ENCODE assay signal across 1 cellular context in the genomic region with DNA sequence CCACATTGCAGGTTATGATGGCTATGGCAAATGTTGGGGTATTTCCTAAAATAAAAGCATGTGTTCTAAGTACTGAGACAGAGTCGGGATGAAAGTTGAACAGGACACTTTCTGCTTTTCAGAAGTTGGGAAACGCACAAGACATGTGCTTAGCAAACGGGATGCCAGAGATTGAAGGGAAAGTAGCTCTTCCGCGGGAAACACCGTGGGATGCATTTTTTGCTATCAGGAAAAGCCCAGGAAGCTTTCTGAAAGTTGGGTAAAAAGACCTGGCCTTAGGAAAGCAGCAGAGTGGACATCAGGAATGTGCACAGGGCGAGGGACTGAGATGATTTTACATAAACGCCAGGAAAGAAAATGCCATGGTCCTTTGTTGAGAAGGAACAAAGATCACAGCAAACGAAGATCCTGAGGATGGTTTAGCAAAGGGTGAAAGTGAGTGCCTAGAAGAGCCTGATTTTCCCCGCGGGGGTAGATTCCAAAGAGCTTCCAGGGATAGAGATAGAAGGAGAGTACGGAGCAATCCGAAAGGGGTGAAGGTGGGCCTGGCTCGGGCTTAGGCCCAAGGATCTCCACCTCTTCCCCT.
TF ChIP-seq lines count a peak whose summit lies in the region.

No MANE protein-coding gene starts in this region.

TF ChIP-seq in endothelial cell of umbilical vein, 7 proteins besides CTCF, POLR2A, EP300 and RAD21:
- TF ChIP-seq, protein P1, sequence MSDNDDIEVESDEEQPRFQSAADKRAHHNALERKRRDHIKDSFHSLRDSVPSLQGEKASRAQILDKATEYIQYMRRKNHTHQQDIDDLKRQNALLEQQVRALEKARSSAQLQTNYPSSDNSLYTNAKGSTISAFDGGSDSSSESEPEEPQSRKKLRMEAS (IDR thresholded peaks at IDR 0.05; ENCODE audit: insufficient read depth, insufficient read length): no peak
- TF ChIP-seq GATA2 (IDR thresholded peaks at IDR 0.05; ENCODE audit: insufficient read depth, insufficient read length, low read depth, low read length) (no peak), EZH2 (IDR thresholded peaks at IDR 0.05; ENCODE audit: borderline replicate concordance, low read depth, low read length, severe bottlenecking) (no peak), MYC (IDR thresholded peaks at IDR 0.05; ENCODE audit: low read depth, low read length) (no peak), POLR2AphosphoS5 (IDR thresholded peaks at IDR 0.05; ENCODE audit: insufficient read depth, low read depth, low read length) (no peak), JUN (IDR thresholded peaks at IDR 0.05; ENCODE audit: borderline replicate concordance, insufficient read depth, insufficient read length, low read depth) (no peak), FOS (IDR thresholded peaks at IDR 0.05; ENCODE audit: borderline replicate concordance, insufficient read depth, low read length) (no peak)
